8 cellular contexts compared by ENCODE assay signal in genomic region chr20:31570735-31571617, GRCh38. TPM values are rescaled to one million over a fixed set of nuclear protein-coding genes. Genes with fewer than 3 reads are reported as not detected.
DNase-seq lines count a peak whose midpoint lies in the region; ATAC-seq lines count a peak whose summit lies in the region.

No MANE protein-coding gene starts in this region.

- H3K9ac ChIP-seq in HUES48 (ENCODE audit: low read depth, low read length): no peak overlapping the region

- DNase-seq in Ammon's horn (ENCODE audit: low spot score) (peak; percentile 96), NCI-H187 treated with DMSO at 0.1 percent for 48 hours (lab: John Stamatoyannopoulos, UW) (no peak), OCI-M1 (lab: John Stamatoyannopoulos, UW) (no peak)
- no peak for DNase-seq in central memory CD8-positive, alpha-beta T cell (ENCODE audit: low spot score in 2 of 2)
- no peak for DNase-seq in natural killer cell treated with Interleukin-12 subunit alpha and Interleukin-12 subunit beta and Interleukin-15 and Interleukin-18, amount 100 ng/mL, for 72 hours (ENCODE audit: low spot score)

- peaks cover 14% of the 10 kb centered on the region for H3K36me3 ChIP-seq in HUES48 (ENCODE audit: control insufficient read depth, insufficient read depth, low read length)

- no peaks in the 10 kb centered on the region for H3K27me3 ChIP-seq in HUES48 (ENCODE audit: control insufficient read depth, insufficient read depth, low read length)

- peak overlapping the region; percentile 85 for H3K4me3 Mint-ChIP-seq in central memory CD8-positive, alpha-beta T cell
- H3K4me3 Mint-ChIP-seq in natural killer cell treated with Interleukin-12 subunit alpha and Interleukin-12 subunit beta and Interleukin-15 and Interleukin-18, amount 100 ng/mL, for 72 hours: peak overlapping the region; percentile 81

- no peaks in the 10 kb centered on the region for H3K27me3 Mint-ChIP-seq in central memory CD8-positive, alpha-beta T cell
- H3K27me3 Mint-ChIP-seq in natural killer cell treated with Interleukin-12 subunit alpha and Interleukin-12 subunit beta and Interleukin-15 and Interleukin-18, amount 100 ng/mL, for 72 hours: no peaks in the 10 kb centered on the region

- no peak for ATAC-seq in central memory CD8-positive, alpha-beta T cell (replicated peaks; ENCODE audit: extremely low read depth, poor library complexity, severe bottlenecking)
- ATAC-seq in natural killer cell treated with Interleukin-12 subunit alpha and Interleukin-12 subunit beta and Interleukin-15 and Interleukin-18, amount 100 ng/mL, for 72 hours: no peak
- no peak for ATAC-seq in GM19467 (IDR thresholded peaks at IDR 0.05; ENCODE audit: unreplicated experiment)
- ATAC-seq in GM18502 (IDR thresholded peaks at IDR 0.05; ENCODE audit: poor library complexity, unreplicated experiment): no peak

- peaks cover 51% of the 10 kb centered on the region for H3K4me1 ChIP-seq in HUES48 (ENCODE audit: control insufficient read depth, insufficient read depth, low read length)

- H3K9me3 ChIP-seq in HUES48 (ENCODE audit: control insufficient read depth, insufficient read depth, low read length): no peaks in the 10 kb centered on the region

- peak overlapping the region; percentile 95 for H3K27ac Mint-ChIP-seq in central memory CD8-positive, alpha-beta T cell (ENCODE audit: low read depth)
- peak overlapping the region; percentile 77 to 96 for H3K27ac Mint-ChIP-seq in natural killer cell treated with Interleukin-12 subunit alpha and Interleukin-12 subunit beta and Interleukin-15 and Interleukin-18, amount 100 ng/mL, for 72 hours

- H3K36me3 Mint-ChIP-seq in central memory CD8-positive, alpha-beta T cell (ENCODE audit: insufficient read depth): peaks cover 8% of the 10 kb centered on the region
- no peaks in the 10 kb centered on the region for H3K36me3 Mint-ChIP-seq in natural killer cell treated with Interleukin-12 subunit alpha and Interleukin-12 subunit beta and Interleukin-15 and Interleukin-18, amount 100 ng/mL, for 72 hours

- no peak overlapping the region for H3K4me3 ChIP-seq in HUES48 (ENCODE audit: low read depth, low read length)

- peaks cover 32% of the 10 kb centered on the region for H3K4me1 Mint-ChIP-seq in central memory CD8-positive, alpha-beta T cell
- peaks cover 18 to 25% of the 10 kb centered on the region in 2 donors for H3K4me1 Mint-ChIP-seq in natural killer cell treated with Interleukin-12 subunit alpha and Interleukin-12 subunit beta and Interleukin-15 and Interleukin-18, amount 100 ng/mL, for 72 hours (ENCODE audit: low read depth in 2 of 2)

- H3K9me3 Mint-ChIP-seq in central memory CD8-positive, alpha-beta T cell: no peaks in the 10 kb centered on the region
- H3K9me3 Mint-ChIP-seq in natural killer cell treated with Interleukin-12 subunit alpha and Interleukin-12 subunit beta and Interleukin-15 and Interleukin-18, amount 100 ng/mL, for 72 hours: no peaks in the 10 kb centered on the region

- peak overlapping the region; percentile 39 for H3K27ac ChIP-seq in HUES48 (ENCODE audit: low read depth, low read length)

RNA-seq across cellular contexts. Expression of gene ID1, which starts 34.1 kb away (rescaled TPM):
- total RNA-seq in natural killer cell treated with Interleukin-12 subunit alpha and Interleukin-12 subunit beta and Interleukin-15 and Interleukin-18, amount 100 ng/mL, for 72 hours: 1 to 10 TPM in 1 of 2 donors, under 1 TPM in 1; 0.52 to 1.4 TPM

RNA-seq across cellular contexts. Expression of gene HM13, which starts 56.7 kb away (rescaled TPM):
- total RNA-seq in natural killer cell treated with Interleukin-12 subunit alpha and Interleukin-12 subunit beta and Interleukin-15 and Interleukin-18, amount 100 ng/mL, for 72 hours: 100 to 1,000 TPM; 233 to 257 TPM
